In the genomic region with DNA sequence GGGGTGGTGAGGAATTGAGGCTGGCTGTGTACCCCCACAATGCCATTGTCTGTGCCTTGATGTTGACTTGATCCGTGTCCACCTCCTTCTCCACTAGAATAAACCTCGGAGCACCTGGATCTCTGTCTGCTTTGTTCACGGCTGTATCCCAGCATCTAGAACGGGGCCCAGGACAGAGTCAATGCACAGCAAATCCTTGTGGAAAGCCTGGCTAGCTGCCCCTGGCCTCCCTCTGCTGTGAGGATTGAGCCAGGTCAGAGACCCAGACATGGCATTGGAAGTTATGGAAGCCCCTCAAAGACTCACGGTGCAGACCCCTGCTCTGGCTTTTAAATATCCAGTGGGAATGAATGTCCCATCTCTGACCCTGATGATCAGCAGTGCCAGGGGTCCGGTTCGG, we compare ENCODE assay signal across 14 cellular contexts.
DNase-seq lines count a peak whose midpoint lies in the region; ATAC-seq, FAIRE-seq and TF ChIP-seq lines count a peak whose summit lies in the region.
"Had no signal": no experiment of that assay in that cellular context is flagged by ENCODE, and none has a peak within 500 bp of the region (broad histone marks: within the 10 kb centered on the region; RNA-seq: fewer than 3 reads in every experiment).

No MANE protein-coding gene starts in this region.

- H3K36me3 ChIP-seq in adipocyte (ENCODE audit: control insufficient read depth, insufficient read depth, low read length, severe bottlenecking) (no peaks in the 10 kb centered on the region), kidney (ENCODE audit: control insufficient read depth in 1 of 2, insufficient read depth in 2 of 2, low read length in 2 of 2) (no peaks in the 10 kb centered on the region), small intestine (ENCODE audit: control insufficient read depth in 2 of 2, insufficient read depth in 2 of 2, low read length in 2 of 2) (no peaks in the 10 kb centered on the region)

- FAIRE-seq in kidney (lab: Jason Lieb, UNC) (no peak), small intestine (lab: Jason Lieb, UNC) (no peak)
- FAIRE-seq: astrocyte, G401.6 had no signal

- 91 to 97% (median 93%) methylated on average over 7 of the region's 7 CpGs for WGBS in small intestine, 3 donors

- H3K27me3 ChIP-seq in adipocyte (replicated peaks; ENCODE audit: control insufficient read depth, insufficient read depth, low read length): peaks cover 7% of the 10 kb centered on the region
- H3K27me3 ChIP-seq in small intestine (ENCODE audit: control insufficient read depth in 2 of 2, insufficient read depth in 2 of 2, low read length in 2 of 2): no peaks in the 10 kb centered on the region

- no peak for TF ChIP-seq CTCF in kidney (IDR thresholded peaks at IDR 0.05; ENCODE audit: borderline replicate concordance, extremely low read depth, insufficient read depth)

- intact Hi-C loops in kidney (cut with DNase I): no loop called here

- peak; percentile 55 for DNase-seq in G401 (ENCODE audit: low spot score)
- DNase-seq in adipocyte (ENCODE audit: low read depth): no peak
- no peak for DNase-seq in kidney
- no peak for DNase-seq in small intestine
- no peak for DNase-seq in HuH-7 (ENCODE audit: low spot score)
- DNase-seq: activated B cell treated with CpG ODN at 0.5 μM for 24 hours; activated T-cell treated with anti-CD3 and anti-CD28 coated beads, Interleukin-2, amount 50 U/mL, for 48 hours; naive thymus-derived CD8-positive, alpha-beta T cell had no signal

- in situ Hi-C loops in G401 (cut with HindIII; ENCODE audit: low sequenced_read_pairs): loop anchor here (10.0 kb wide), 1 partner anchor 150 kb away; no protein-coding TSS in a partner anchor

- H3K9me3 ChIP-seq in adipocyte (ENCODE audit: control insufficient read depth, low read length): peaks cover 9% of the 10 kb centered on the region
- H3K9me3 ChIP-seq in kidney (ENCODE audit: control insufficient read depth in 1 of 2, low read length in 2 of 2): no peaks in the 10 kb centered on the region
- no peaks in the 10 kb centered on the region for H3K9me3 ChIP-seq in small intestine (ENCODE audit: control insufficient read depth, low read depth)

- H3K9ac ChIP-seq in adipocyte (ENCODE audit: low read length): peak overlapping the region; percentile 81
- peak overlapping the region in 1 of 2 donors; percentile 14 for H3K9ac ChIP-seq in kidney (ENCODE audit: low read length in 2 of 2)

- ATAC-seq in GM18861 (IDR thresholded peaks at IDR 0.05; ENCODE audit: unreplicated experiment) (no peak), HG02970 (IDR thresholded peaks at IDR 0.05; ENCODE audit: low FRiP score, unreplicated experiment) (no peak), GM21447 (IDR thresholded peaks at IDR 0.05; ENCODE audit: unreplicated experiment) (no peak)

- no peak overlapping the region for H3K4me3 ChIP-seq in adipocyte (ENCODE audit: low read length)
- no peak overlapping the region for H3K4me3 ChIP-seq in kidney (ENCODE audit: low read length in 2 of 2)
- H3K4me3 ChIP-seq in small intestine (ENCODE audit: low read depth in 1 of 2, low read length in 2 of 2): no peak overlapping the region

- H3K27ac ChIP-seq in kidney (ENCODE audit: low read depth in 2 of 2, low read length in 2 of 2) (peak overlapping the region; percentile 45), small intestine (ENCODE audit: low read depth in 1 of 2, low read length in 1 of 2) (peak overlapping the region; percentile 34 to 83)
- H3K27ac ChIP-seq: C4-2B had no signal

- H3K4me1 ChIP-seq in adipocyte (ENCODE audit: control insufficient read depth, insufficient read depth, low read length): peaks cover 30% of the 10 kb centered on the region
- H3K4me1 ChIP-seq in kidney (ENCODE audit: control insufficient read depth in 1 of 2, insufficient read depth in 1 of 2, low read depth in 1 of 2, low read length in 2 of 2): peaks cover 22 to 32% of the 10 kb centered on the region in 2 donors
- no peaks in the 10 kb centered on the region for H3K4me1 ChIP-seq in small intestine (ENCODE audit: control insufficient read depth in 2 of 2, insufficient read depth in 1 of 2, low read depth in 1 of 2, low read length in 1 of 2)
